1 cellular context compared by ENCODE assay signal in the genomic region with DNA sequence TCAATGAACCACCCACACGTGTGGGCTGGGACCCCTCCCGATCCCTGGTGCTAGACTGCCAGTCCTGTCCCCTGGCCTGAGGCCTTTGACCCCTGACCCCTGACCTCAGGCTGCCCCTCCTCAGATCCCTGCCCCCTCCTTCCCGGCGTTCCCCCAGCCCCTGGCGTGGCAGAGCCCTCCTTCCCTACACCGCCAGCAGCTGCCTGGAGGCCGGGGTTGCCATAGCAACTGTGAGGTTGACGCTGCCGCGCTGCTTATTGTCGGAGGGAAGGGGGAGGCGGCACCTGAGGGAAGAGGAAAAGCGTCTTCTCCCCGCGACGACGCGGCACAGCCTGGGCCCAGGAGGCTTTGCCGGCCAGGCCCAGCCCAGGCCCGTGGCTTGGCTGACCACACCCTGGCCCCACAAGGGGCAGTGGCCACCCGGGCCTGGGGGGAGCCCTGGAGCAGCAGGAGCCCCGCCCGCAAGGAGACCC.
TF ChIP-seq lines count a peak whose summit lies in the region.

No MANE protein-coding gene starts in this region.

TF ChIP-seq in HepG2, 621 proteins besides CTCF, POLR2A, EP300 and RAD21 (continued from another document):
- TF ChIP-seq NR2F6 (IDR thresholded peaks at IDR 0.05) (peak; percentile 50; the same call in 1 of the 2 replicates), NR2F6 (CRISPR knock-in tag; IDR thresholded peaks at IDR 0.05) (no peak), SKIL (CRISPR knock-in tag; IDR thresholded peaks at IDR 0.05; ENCODE audit: borderline replicate concordance) (no peak), RFX1 (IDR thresholded peaks at IDR 0.05) (peak; percentile 49), ZNF609 (CRISPR knock-in tag; IDR thresholded peaks at IDR 0.05; ENCODE audit: borderline replicate concordance) (no peak), WIZ (CRISPR knock-in tag; IDR thresholded peaks at IDR 0.05) (no peak), PLRG1 (conservative IDR thresholded peaks at IDR 0.05) (no peak), TBL1XR1 (IDR thresholded peaks at IDR 0.05; ENCODE audit: borderline replicate concordance, low read length, partially characterized antibody) (no peak), NR2C2 (CRISPR knock-in tag; IDR thresholded peaks at IDR 0.05; ENCODE audit: borderline replicate concordance) (0 out of 2 replicates have a peak, but pooled peaks have one; percentile 23), ZNF841 (CRISPR knock-in tag; IDR thresholded peaks at IDR 0.05; ENCODE audit: borderline replicate concordance) (no peak)
